In genomic region chr3:119743921-119744320, GRCh38 we compare ENCODE assay signal across 17 cellular contexts. TPM values are rescaled to one million over a fixed set of nuclear protein-coding genes. Genes with fewer than 3 reads are reported as not detected.
A peak's percentile ranks its signal among the peaks of the same experiment; 100 is the strongest.
DNase-seq lines count a peak whose midpoint lies in the region; ATAC-seq and TF ChIP-seq lines count a peak whose summit lies in the region.
"Had no signal": no experiment of that assay in that cellular context is flagged by ENCODE, and none has a peak within 500 bp of the region (broad histone marks: within the 10 kb centered on the region; RNA-seq: fewer than 3 reads in every experiment).

No MANE protein-coding gene starts in this region.

- H3K27ac ChIP-seq in GM23338 (ENCODE audit: low read depth) (no peak overlapping the region), brain microvascular endothelial cell (no peak overlapping the region)
- H3K27ac ChIP-seq: C4-2B had no signal

- H3K36me3 ChIP-seq in GM23338 (ENCODE audit: insufficient read depth) = no peaks in the 10 kb centered on the region
- H3K36me3 ChIP-seq in brain microvascular endothelial cell (replicated peaks) = no peaks in the 10 kb centered on the region

- H3K27me3 Mint-ChIP-seq in GM23338 (ENCODE audit: insufficient read depth, low read depth, poor library complexity) = peaks cover 3% of the 10 kb centered on the region

- H2AFZ ChIP-seq in GM23338 = peak overlapping the region; percentile 39; the same call in 1 of the 2 replicates

- in situ Hi-C loops in brain microvascular endothelial cell (cut with HindIII; ENCODE audit: low pct_ligation_motif_present, low sequenced_read_pairs) = no loop called here

- H3K4me1 Mint-ChIP-seq in GM23338 = no peaks in the 10 kb centered on the region; the same call in 2 of the 3 replicates

- DNase-seq in GM23338 (ENCODE audit: low spot score) (no peak), NCI-H1105 treated with DMSO at 0.1 percent for 48 hours (lab: John Stamatoyannopoulos, UW) (peak; percentile 68), SHP77 (lab: John Stamatoyannopoulos, UW) (peak; percentile 74 to 85), myocyte (ENCODE audit: low read depth) (peak; percentile 8), Kasumi-1 (lab: John Stamatoyannopoulos, UW) (no peak), pons (ENCODE audit: low spot score) (no peak), brain microvascular endothelial cell (no peak), erythroblast (lab: John Stamatoyannopoulos, UW) (no peak)
- DNase-seq: ACHN; Calu3; CD4-positive, alpha-beta T cell; DMS79 treated with DMSO at 0.1 percent for 48 hours; GF-D8; H9; IMR-90 had no signal

- TF ChIP-seq POLR2A in erythroblast (IDR thresholded peaks at IDR 0.05; ENCODE audit: low read length) = no peak

- no peak overlapping the region for H3K4me2 ChIP-seq in GM23338

- H3K4me1 ChIP-seq in GM23338 (ENCODE audit: insufficient read depth) = peaks cover 4% of the 10 kb centered on the region; the same call in 1 of the 2 replicates

- H3K36me3 Mint-ChIP-seq in GM23338 (ENCODE audit: low read depth) = no peaks in the 10 kb centered on the region

- H3K4me3 Mint-ChIP-seq in GM23338 = no peak overlapping the region
- H3K4me3 Mint-ChIP-seq: CD4-positive, alpha-beta T cell; H9 had no signal

- no peaks in the 10 kb centered on the region for H3K9me3 Mint-ChIP-seq in GM23338
- H3K9me3 Mint-ChIP-seq: CD4-positive, alpha-beta T cell; H9 had no signal

- H3K27me3 ChIP-seq in GM23338 (ENCODE audit: insufficient read depth) (no peaks in the 10 kb centered on the region), brain microvascular endothelial cell (replicated peaks) (no peaks in the 10 kb centered on the region)

- H3K4me3 ChIP-seq in GM23338 = no peak overlapping the region
- H3K4me3 ChIP-seq in brain microvascular endothelial cell (ENCODE audit: low read depth, low read length) = no peak overlapping the region

- no peaks in the 10 kb centered on the region for H3F3A ChIP-seq in GM23338 (replicated peaks; ENCODE audit: low read depth)

- ATAC-seq in GM23338 = no peak

- TF ChIP-seq CTCF in GM23338 (conservative IDR thresholded peaks at IDR 0.05; ENCODE audit: low read depth in 2 of 2) = no peak
- no peak for TF ChIP-seq CTCF in brain microvascular endothelial cell (IDR thresholded peaks at IDR 0.05; ENCODE audit: low read depth, low read length, missing control alignments)

- no peaks in the 10 kb centered on the region for H3K9me2 ChIP-seq in GM23338 (ENCODE audit: insufficient read depth)

- H4K20me1 ChIP-seq in GM23338 (replicated peaks; ENCODE audit: insufficient read depth) = no peaks in the 10 kb centered on the region

- H3K79me2 ChIP-seq in GM23338 (replicated peaks; ENCODE audit: insufficient read depth) = no peaks in the 10 kb centered on the region

- no peak overlapping the region for H3K27ac Mint-ChIP-seq in GM23338
- H3K27ac Mint-ChIP-seq: CD4-positive, alpha-beta T cell had no signal

TF ChIP-seq in GM23338, 12 proteins besides CTCF, POLR2A, EP300 and RAD21:
- TF ChIP-seq ZNF462 (CRISPR knock-in tag; IDR thresholded peaks at IDR 0.05) (no peak), ZNF331 (CRISPR knock-in tag; IDR thresholded peaks at IDR 0.05; ENCODE audit: low read depth) (no peak)

RNA-seq across cellular contexts. Expression of gene NR1I2, which starts 38.0 kb away (rescaled TPM):
- total RNA-seq in GM23338 (2014; rRNA removed; shearing (Covaris generic)) = 3.9 and 4.4 TPM in 2 replicates
- polyA plus RNA-seq in GM23338 (2016; fragmentation: Nextera tagmentation; extraction: Ambion mirVana) = 0.89 and 1.4 TPM in 2 replicates
- 0.83 TPM in 1 of 2 replicates, not detected in the other for total RNA-seq in myocyte
- not detected for polyA plus RNA-seq in myocyte (2012)
- total RNA-seq: H9, IMR-90 had no signal
- polyA plus RNA-seq: BJ, IMR-90 had no signal

RNA-seq across cellular contexts. Expression of gene CFAP91, which starts 41.1 kb away (rescaled TPM):
- total RNA-seq in GM23338 (2014; rRNA removed; shearing (Covaris generic)) = 3.7 and 4.9 TPM in 2 replicates
- 2.3 and 2.4 TPM in 2 replicates for polyA plus RNA-seq in GM23338 (2016; fragmentation: Nextera tagmentation; extraction: Ambion mirVana)
- 0.45 and 0.78 TPM in 2 replicates for total RNA-seq in myocyte
- 0.45 TPM for polyA plus RNA-seq in myocyte (2012)
- total RNA-seq: CD4-positive, alpha-beta T cell; IMR-90 had no signal
- polyA plus RNA-seq: IMR-90 had no signal

Comparison
In these comparisons a context has a peak if more than half of its experiments do, and no peak if none do; other contexts are left out.
1. DNase-seq: peak in NCI-H1105 treated with DMSO at 0.1 percent for 48 hours (single experiment), SHP77 (2 of 2) and myocyte (single experiment); none in GM23338 (single experiment), Kasumi-1 (0 of 2), pons (single experiment), brain microvascular endothelial cell (single experiment) and erythroblast (0 of 2).